Comparison of ENCODE assay signal across 1 cellular context in genomic region chr19:47225746-47226425, GRCh38.
TF ChIP-seq lines count a peak whose summit lies in the region.

No MANE protein-coding gene starts in this region.

TF ChIP-seq in HepG2, 621 proteins besides CTCF, POLR2A, EP300 and RAD21 (continued from another document and continues in another):
- TF ChIP-seq, protein P1, sequence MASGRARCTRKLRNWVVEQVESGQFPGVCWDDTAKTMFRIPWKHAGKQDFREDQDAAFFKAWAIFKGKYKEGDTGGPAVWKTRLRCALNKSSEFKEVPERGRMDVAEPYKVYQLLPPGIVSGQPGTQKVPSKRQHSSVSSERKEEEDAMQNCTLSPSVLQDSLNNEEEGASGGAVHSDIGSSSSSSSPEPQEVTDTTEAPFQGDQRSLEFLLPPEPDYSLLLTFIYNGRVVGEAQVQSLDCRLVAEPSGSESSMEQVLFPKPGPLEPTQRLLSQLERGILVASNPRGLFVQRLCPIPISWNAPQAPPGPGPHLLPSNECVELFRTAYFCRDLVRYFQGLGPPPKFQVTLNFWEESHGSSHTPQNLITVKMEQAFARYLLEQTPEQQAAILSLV (CRISPR knock-in tag; IDR thresholded peaks at IDR 0.05; ENCODE audit: borderline replicate concordance) = peak; percentile 47; the same call in 1 of the 2 replicates
- TF ChIP-seq, protein P2, sequence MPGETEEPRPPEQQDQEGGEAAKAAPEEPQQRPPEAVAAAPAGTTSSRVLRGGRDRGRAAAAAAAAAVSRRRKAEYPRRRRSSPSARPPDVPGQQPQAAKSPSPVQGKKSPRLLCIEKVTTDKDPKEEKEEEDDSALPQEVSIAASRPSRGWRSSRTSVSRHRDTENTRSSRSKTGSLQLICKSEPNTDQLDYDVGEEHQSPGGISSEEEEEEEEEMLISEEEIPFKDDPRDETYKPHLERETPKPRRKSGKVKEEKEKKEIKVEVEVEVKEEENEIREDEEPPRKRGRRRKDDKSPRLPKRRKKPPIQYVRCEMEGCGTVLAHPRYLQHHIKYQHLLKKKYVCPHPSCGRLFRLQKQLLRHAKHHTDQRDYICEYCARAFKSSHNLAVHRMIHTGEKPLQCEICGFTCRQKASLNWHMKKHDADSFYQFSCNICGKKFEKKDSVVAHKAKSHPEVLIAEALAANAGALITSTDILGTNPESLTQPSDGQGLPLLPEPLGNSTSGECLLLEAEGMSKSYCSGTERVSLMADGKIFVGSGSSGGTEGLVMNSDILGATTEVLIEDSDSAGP (CRISPR knock-in tag; IDR thresholded peaks at IDR 0.05; ENCODE audit: borderline replicate concordance) = no peak
- TF ChIP-seq ZNF766 (CRISPR knock-in tag; IDR thresholded peaks at IDR 0.05; ENCODE audit: borderline replicate concordance) = no peak
- TF ChIP-seq HOXA3 (CRISPR knock-in tag; IDR thresholded peaks at IDR 0.05) = peak; percentile 57; the same call in 1 of the 2 replicates
- peak; percentile 77; the same call in 1 of the 2 replicates for TF ChIP-seq MYPOP (CRISPR knock-in tag; IDR thresholded peaks at IDR 0.05)
- TF ChIP-seq PHF8 (CRISPR knock-in tag; IDR thresholded peaks at IDR 0.05) = peak; percentile 46; the same call in 1 of the 2 replicates
- TF ChIP-seq THAP11 (CRISPR knock-in tag; IDR thresholded peaks at IDR 0.05) = peak; percentile 60
- peak; percentile 62; the same call in 1 of the 2 replicates for TF ChIP-seq PRDM15 (CRISPR knock-in tag; IDR thresholded peaks at IDR 0.05)
- TF ChIP-seq, protein P3, sequence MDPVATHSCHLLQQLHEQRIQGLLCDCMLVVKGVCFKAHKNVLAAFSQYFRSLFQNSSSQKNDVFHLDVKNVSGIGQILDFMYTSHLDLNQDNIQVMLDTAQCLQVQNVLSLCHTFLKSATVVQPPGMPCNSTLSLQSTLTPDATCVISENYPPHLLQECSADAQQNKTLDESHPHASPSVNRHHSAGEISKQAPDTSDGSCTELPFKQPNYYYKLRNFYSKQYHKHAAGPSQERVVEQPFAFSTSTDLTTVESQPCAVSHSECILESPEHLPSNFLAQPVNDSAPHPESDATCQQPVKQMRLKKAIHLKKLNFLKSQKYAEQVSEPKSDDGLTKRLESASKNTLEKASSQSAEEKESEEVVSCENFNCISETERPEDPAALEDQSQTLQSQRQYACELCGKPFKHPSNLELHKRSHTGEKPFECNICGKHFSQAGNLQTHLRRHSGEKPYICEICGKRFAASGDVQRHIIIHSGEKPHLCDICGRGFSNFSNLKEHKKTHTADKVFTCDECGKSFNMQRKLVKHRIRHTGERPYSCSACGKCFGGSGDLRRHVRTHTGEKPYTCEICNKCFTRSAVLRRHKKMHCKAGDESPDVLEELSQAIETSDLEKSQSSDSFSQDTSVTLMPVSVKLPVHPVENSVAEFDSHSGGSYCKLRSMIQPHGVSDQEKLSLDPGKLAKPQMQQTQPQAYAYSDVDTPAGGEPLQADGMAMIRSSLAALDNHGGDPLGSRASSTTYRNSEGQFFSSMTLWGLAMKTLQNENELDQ (CRISPR knock-in tag; IDR thresholded peaks at IDR 0.05; ENCODE audit: borderline replicate concordance) = 0 out of 2 replicates have a peak, but pooled peaks have one; percentile 61
- no peak; the same call in 1 of the 2 replicates for TF ChIP-seq ZNF333 (CRISPR knock-in tag; IDR thresholded peaks at IDR 0.05; ENCODE audit: borderline replicate concordance)
- 0 out of 2 replicates have a peak, but pooled peaks have one; percentile 59 for TF ChIP-seq JUND (CRISPR knock-in tag; IDR thresholded peaks at IDR 0.05)
- TF ChIP-seq ZNF331 (CRISPR knock-in tag; IDR thresholded peaks at IDR 0.05) = peak; percentile 83
- TF ChIP-seq HES4 (CRISPR knock-in tag; IDR thresholded peaks at IDR 0.05; ENCODE audit: borderline replicate concordance) = peak; percentile 86
- TF ChIP-seq ZFY (CRISPR knock-in tag; IDR thresholded peaks at IDR 0.05) = peak; percentile 92
- no peak for TF ChIP-seq ZNF382 (CRISPR knock-in tag; IDR thresholded peaks at IDR 0.05; ENCODE audit: borderline replicate concordance)
- 0 out of 2 replicates have a peak, but pooled peaks have one; percentile 39 for TF ChIP-seq PBX3 (CRISPR knock-in tag; IDR thresholded peaks at IDR 0.05; ENCODE audit: borderline replicate concordance)
- TF ChIP-seq ZSCAN25 (CRISPR knock-in tag; IDR thresholded peaks at IDR 0.05) = 0 out of 2 replicates have a peak, but pooled peaks have one; percentile 15
- 0 out of 2 replicates have a peak, but pooled peaks have one; percentile 38 for TF ChIP-seq ZNF264 (CRISPR knock-in tag; IDR thresholded peaks at IDR 0.05)
- no peak for TF ChIP-seq ZNF343 (CRISPR knock-in tag; IDR thresholded peaks at IDR 0.05)
- TF ChIP-seq SNAI1 (CRISPR knock-in tag; IDR thresholded peaks at IDR 0.05; ENCODE audit: borderline replicate concordance) = no peak
- TF ChIP-seq PHF20 (CRISPR knock-in tag; IDR thresholded peaks at IDR 0.05) = peak; percentile 60
- peak; percentile 57; the same call in 1 of the 2 replicates for TF ChIP-seq ZNF790 (CRISPR knock-in tag; IDR thresholded peaks at IDR 0.05; ENCODE audit: borderline replicate concordance)
- no peak; the same call in 1 of the 2 replicates for TF ChIP-seq MEF2D (CRISPR knock-in tag; IDR thresholded peaks at IDR 0.05)
- 0 out of 2 replicates have a peak, but pooled peaks have one; percentile 43 for TF ChIP-seq ZNF138 (CRISPR knock-in tag; IDR thresholded peaks at IDR 0.05; ENCODE audit: low read depth)
- peak; percentile 13 for TF ChIP-seq IKZF4 (CRISPR knock-in tag; IDR thresholded peaks at IDR 0.05; ENCODE audit: borderline replicate concordance, low read depth, not compliant biosample characterization)
- peak; percentile 51; the same call in 1 of the 2 replicates for TF ChIP-seq BHLHE40 (IDR thresholded peaks at IDR 0.05; ENCODE audit: low read length)
- TF ChIP-seq, protein P4, sequence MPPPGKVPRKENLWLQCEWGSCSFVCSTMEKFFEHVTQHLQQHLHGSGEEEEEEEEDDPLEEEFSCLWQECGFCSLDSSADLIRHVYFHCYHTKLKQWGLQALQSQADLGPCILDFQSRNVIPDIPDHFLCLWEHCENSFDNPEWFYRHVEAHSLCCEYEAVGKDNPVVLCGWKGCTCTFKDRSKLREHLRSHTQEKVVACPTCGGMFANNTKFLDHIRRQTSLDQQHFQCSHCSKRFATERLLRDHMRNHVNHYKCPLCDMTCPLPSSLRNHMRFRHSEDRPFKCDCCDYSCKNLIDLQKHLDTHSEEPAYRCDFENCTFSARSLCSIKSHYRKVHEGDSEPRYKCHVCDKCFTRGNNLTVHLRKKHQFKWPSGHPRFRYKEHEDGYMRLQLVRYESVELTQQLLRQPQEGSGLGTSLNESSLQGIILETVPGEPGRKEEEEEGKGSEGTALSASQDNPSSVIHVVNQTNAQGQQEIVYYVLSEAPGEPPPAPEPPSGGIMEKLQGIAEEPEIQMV (CRISPR knock-in tag; IDR thresholded peaks at IDR 0.05; ENCODE audit: low read depth) = no peak
- peak; percentile 80; the same call in 1 of the 2 replicates for TF ChIP-seq ZNF792 (CRISPR knock-in tag; IDR thresholded peaks at IDR 0.05)
- TF ChIP-seq HBP1 (CRISPR knock-in tag; IDR thresholded peaks at IDR 0.05; ENCODE audit: low read depth) = no peak
- no peak for TF ChIP-seq TARDBP (CRISPR knock-in tag; IDR thresholded peaks at IDR 0.05)
- TF ChIP-seq SOX5 (CRISPR knock-in tag; IDR thresholded peaks at IDR 0.05; ENCODE audit: borderline replicate concordance) = peak; percentile 23; the same call in 1 of the 2 replicates
- TF ChIP-seq REL (CRISPR knock-in tag; conservative IDR thresholded peaks at IDR 0.05) = no peak
- TF ChIP-seq RARA (CRISPR knock-in tag; IDR thresholded peaks at IDR 0.05) = 0 out of 2 replicates have a peak, but pooled peaks have one; percentile 10
- 0 out of 2 replicates have a peak, but pooled peaks have one; percentile 43 for TF ChIP-seq IKZF5 (CRISPR knock-in tag; IDR thresholded peaks at IDR 0.05)
- TF ChIP-seq, protein P5, sequence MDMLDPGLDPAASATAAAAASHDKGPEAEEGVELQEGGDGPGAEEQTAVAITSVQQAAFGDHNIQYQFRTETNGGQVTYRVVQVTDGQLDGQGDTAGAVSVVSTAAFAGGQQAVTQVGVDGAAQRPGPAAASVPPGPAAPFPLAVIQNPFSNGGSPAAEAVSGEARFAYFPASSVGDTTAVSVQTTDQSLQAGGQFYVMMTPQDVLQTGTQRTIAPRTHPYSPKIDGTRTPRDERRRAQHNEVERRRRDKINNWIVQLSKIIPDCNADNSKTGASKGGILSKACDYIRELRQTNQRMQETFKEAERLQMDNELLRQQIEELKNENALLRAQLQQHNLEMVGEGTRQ (IDR thresholded peaks at IDR 0.05; ENCODE audit: low read depth, low read length) = no peak
- TF ChIP-seq, protein P5 (CRISPR knock-in tag; IDR thresholded peaks at IDR 0.05; ENCODE audit: borderline replicate concordance) = no peak
- no peak; the same call in 1 of the 2 replicates for TF ChIP-seq NCOA2 (CRISPR knock-in tag; IDR thresholded peaks at IDR 0.05)
- TF ChIP-seq SAFB2 (CRISPR knock-in tag; IDR thresholded peaks at IDR 0.05; ENCODE audit: borderline replicate concordance, low read depth) = 0 out of 2 replicates have a peak, but pooled peaks have one; percentile 49
- no peak for TF ChIP-seq EZH2 (conservative IDR thresholded peaks at IDR 0.05; ENCODE audit: low read depth, low read length)
- TF ChIP-seq ZNF350 (CRISPR knock-in tag; IDR thresholded peaks at IDR 0.05; ENCODE audit: borderline replicate concordance, low read depth) = no peak
